ENCODE assay signal across 13 cellular contexts in genomic region chr17:80395402-80396151, GRCh38. TPM values are rescaled to one million over a fixed set of nuclear protein-coding genes. Genes with fewer than 3 reads are reported as not detected.
A peak's percentile ranks its signal among the peaks of the same experiment; 100 is the strongest.
DNase-seq lines count a peak whose midpoint lies in the region; ATAC-seq and TF ChIP-seq lines count a peak whose summit lies in the region.
"Had no signal": no experiment of that assay in that cellular context is flagged by ENCODE, and none has a peak within 500 bp of the region (broad histone marks: within the 10 kb centered on the region; RNA-seq: fewer than 3 reads in every experiment).

No MANE protein-coding gene starts in this region.

- no peaks in the 10 kb centered on the region for H3K27me3 ChIP-seq in CD8-positive, alpha-beta T cell (ENCODE audit: insufficient read depth, low read length)
- H3K27me3 ChIP-seq in H7 (ENCODE audit: control insufficient read depth, insufficient read depth, low read length) (no peaks in the 10 kb centered on the region; the same call in 1 of the 2 replicates), BE2C (no peaks in the 10 kb centered on the region)
- H3K27me3 ChIP-seq: transverse colon had no signal

- H3K36me3 Mint-ChIP-seq in CD8-positive, alpha-beta T cell = peaks cover 52% of the 10 kb centered on the region
- peaks cover 71% of the 10 kb centered on the region for H3K36me3 Mint-ChIP-seq in activated T-helper 17 cell treated with anti-CD3 and anti-CD28 coated beads, Interleukin-2, amount 50 U/mL, for 72 hours (ENCODE audit: low read depth)

- ATAC-seq in CD8-positive, alpha-beta T cell = no peak
- peak; percentile 39 for ATAC-seq in activated T-helper 17 cell treated with anti-CD3 and anti-CD28 coated beads, Interleukin-2, amount 50 U/mL, for 72 hours (replicated peaks)

- no peak for DNase-seq in CD8-positive, alpha-beta T cell
- peak; percentile 73 for DNase-seq in H7
- peak; percentile 83 for DNase-seq in left kidney (ENCODE audit: low read depth, low spot score)
- no peak for DNase-seq in BE2C
- no peak for DNase-seq in DMS114 treated with DMSO at 0.1 percent for 48 hours (lab: John Stamatoyannopoulos, UW; ENCODE audit: unreplicated experiment)
- DNase-seq in mesenteric fat pad (ENCODE audit: low spot score) = no peak
- DNase-seq in DMS53 (lab: John Stamatoyannopoulos, UW) = no peak
- DNase-seq: glutamatergic neuron, NCI-H1092, NCI-H345, T-helper 9 cell, transverse colon had no signal

- no peak for TF ChIP-seq CTCF in CD8-positive, alpha-beta T cell (IDR thresholded peaks at IDR 0.05)
- TF ChIP-seq CTCF in BE2C (IDR thresholded peaks at IDR 0.05; ENCODE audit: low read depth, low read length) = no peak

- no peak overlapping the region for H3K27ac ChIP-seq in CD8-positive, alpha-beta T cell (ENCODE audit: low read depth, low read length)
- H3K27ac ChIP-seq: transverse colon had no signal

- H3K9me3 Mint-ChIP-seq in CD8-positive, alpha-beta T cell = no peaks in the 10 kb centered on the region
- H3K9me3 Mint-ChIP-seq in activated T-helper 17 cell treated with anti-CD3 and anti-CD28 coated beads, Interleukin-2, amount 50 U/mL, for 72 hours = no peaks in the 10 kb centered on the region

- peak overlapping the region; percentile 62 for H3K27ac Mint-ChIP-seq in CD8-positive, alpha-beta T cell
- peak overlapping the region; percentile 46 for H3K27ac Mint-ChIP-seq in activated T-helper 17 cell treated with anti-CD3 and anti-CD28 coated beads, Interleukin-2, amount 50 U/mL, for 72 hours

- no peaks in the 10 kb centered on the region for H3K27me3 Mint-ChIP-seq in CD8-positive, alpha-beta T cell (ENCODE audit: low read depth)
- H3K27me3 Mint-ChIP-seq in activated T-helper 17 cell treated with anti-CD3 and anti-CD28 coated beads, Interleukin-2, amount 50 U/mL, for 72 hours = no peaks in the 10 kb centered on the region

- POLR2A ChIA-PET in CD8-positive, alpha-beta T cell (lab: Charles Lee) = no interaction called here

- no peak overlapping the region for H3K4me3 ChIP-seq in CD8-positive, alpha-beta T cell (ENCODE audit: low read depth, low read length)
- H3K4me3 ChIP-seq in H7 (ENCODE audit: insufficient read depth, low read depth, low read length) (no peak overlapping the region), BE2C (ENCODE audit: low read depth, low read length) (no peak overlapping the region)
- H3K4me3 ChIP-seq: transverse colon had no signal

- peaks cover 30% of the 10 kb centered on the region for H3K36me3 ChIP-seq in CD8-positive, alpha-beta T cell (ENCODE audit: insufficient read depth, low read length)
- H3K36me3 ChIP-seq in H7 (replicated peaks; ENCODE audit: control insufficient read depth, insufficient read depth, low read length) = peaks cover 5% of the 10 kb centered on the region
- H3K36me3 ChIP-seq in BE2C = peaks cover 4% of the 10 kb centered on the region

- peaks cover 7% of the 10 kb centered on the region for H3K4me1 Mint-ChIP-seq in CD8-positive, alpha-beta T cell (ENCODE audit: low read depth)
- peaks cover 13% of the 10 kb centered on the region for H3K4me1 Mint-ChIP-seq in activated T-helper 17 cell treated with anti-CD3 and anti-CD28 coated beads, Interleukin-2, amount 50 U/mL, for 72 hours

- intact Hi-C loops in CD8-positive, alpha-beta T cell (cut with DNase I, micrococcal nuclease) = no loop called here

- no peaks in the 10 kb centered on the region for H3K9me3 ChIP-seq in CD8-positive, alpha-beta T cell (ENCODE audit: low read length)
- H3K9me3 ChIP-seq in BE2C = no peaks in the 10 kb centered on the region
- H3K9me3 ChIP-seq: transverse colon had no signal

- CTCF ChIA-PET in CD8-positive, alpha-beta T cell (lab: Charles Lee) = interaction anchor here (1.0 kb wide), 1 partner anchor 11 kb away, joined by 3 read pairs; no protein-coding TSS in a partner anchor

- H3K4me1 ChIP-seq in CD8-positive, alpha-beta T cell (ENCODE audit: insufficient read depth, low read length) = no peaks in the 10 kb centered on the region
- H3K4me1 ChIP-seq in BE2C = no peaks in the 10 kb centered on the region
- H3K4me1 ChIP-seq: transverse colon had no signal

- no peak overlapping the region for H3K4me3 Mint-ChIP-seq in CD8-positive, alpha-beta T cell
- no peak overlapping the region for H3K4me3 Mint-ChIP-seq in activated T-helper 17 cell treated with anti-CD3 and anti-CD28 coated beads, Interleukin-2, amount 50 U/mL, for 72 hours

RNA-seq across cellular contexts. Expression of gene ENDOV, which starts 19.4 kb away (rescaled TPM):
- total RNA-seq in CD8-positive, alpha-beta T cell = 10 to 100 TPM in 1 of 2 experiments, 1 to 10 TPM in 1; 8.2 to 11.6 TPM
- 17.1 and 26.0 TPM in 2 replicates for total RNA-seq in H7 (2014; rRNA removed; shearing (Covaris generic))
- total RNA-seq in activated T-helper 17 cell treated with anti-CD3 and anti-CD28 coated beads, Interleukin-2, amount 50 U/mL, for 72 hours = 10 to 100 TPM in 1 of 2 donors, 1 to 10 TPM in 1; 9.7 to 20.1 TPM
- 52.5 TPM for polyA plus RNA-seq in BE2C (2012; ENCODE audit: insufficient read depth, insufficient read length, low read depth)
- total RNA-seq in mesenteric fat pad = 10.5 TPM

Comparison
In these comparisons a context has a peak if more than half of its experiments do, and no peak if none do; other contexts are left out.
1. DNase-seq: peak in H7 (single experiment) and left kidney (single experiment); none in CD8-positive, alpha-beta T cell (0 of 7), BE2C (single experiment), DMS114 treated with DMSO at 0.1 percent for 48 hours (single experiment), mesenteric fat pad (single experiment) and DMS53 (single experiment).